ENCODE assay signal across 8 cellular contexts in the genomic region with DNA sequence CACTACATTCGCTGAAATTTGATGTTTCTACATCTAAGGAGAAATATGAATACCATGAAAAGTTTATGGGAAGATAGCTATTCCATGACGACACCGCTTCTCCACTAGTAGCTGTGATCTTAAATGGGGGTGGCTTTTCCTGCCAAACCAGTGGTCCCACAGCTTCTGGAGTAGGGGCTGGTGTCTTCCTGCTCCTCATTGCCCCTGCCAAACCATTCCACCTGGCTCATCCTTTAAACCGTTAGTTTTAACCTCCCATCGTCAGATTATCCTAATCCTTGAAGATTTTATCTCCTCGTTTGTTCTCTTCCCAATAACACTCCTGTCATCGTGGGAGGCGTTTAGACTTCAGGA. TPM values are rescaled to one million over a fixed set of nuclear protein-coding genes. Genes with fewer than 3 reads are reported as not detected.
DNase-seq lines count a peak whose midpoint lies in the region; ATAC-seq, FAIRE-seq and TF ChIP-seq lines count a peak whose summit lies in the region.

No MANE protein-coding gene starts in this region.

- H3K27me3 ChIP-seq in MM.1S (replicated peaks; ENCODE audit: insufficient read depth, low read length) (no peaks in the 10 kb centered on the region), neural cell (ENCODE audit: insufficient read depth, low read depth, low read length) (no peaks in the 10 kb centered on the region)
- no peaks in the 10 kb centered on the region for H3K27me3 ChIP-seq in effector memory CD4-positive, alpha-beta T cell (replicated peaks; ENCODE audit: control insufficient read depth, insufficient read depth, low read length, poor library complexity, severe bottlenecking)

- TF ChIP-seq CTCF in C4-2B (conservative IDR thresholded peaks at IDR 0.05) (no peak), MM.1S (IDR thresholded peaks at IDR 0.05; ENCODE audit: low read length) (no peak), neural cell (IDR thresholded peaks at IDR 0.05; ENCODE audit: poor library complexity, severe bottlenecking) (no peak), D721Med (IDR thresholded peaks at IDR 0.05; ENCODE audit: insufficient read depth, missing control alignments) (no peak)

- H3K4me1 ChIP-seq in MM.1S (ENCODE audit: low read length): peaks cover 4% of the 10 kb centered on the region; the same call in 1 of the 2 replicates
- peaks cover 10% of the 10 kb centered on the region for H3K4me1 ChIP-seq in effector memory CD4-positive, alpha-beta T cell (ENCODE audit: control insufficient read depth, insufficient read depth, low read length, poor library complexity, severe bottlenecking)

- FAIRE-seq in D721Med (lab: Jason Lieb, UNC): no peak

- H4K20me1 ChIP-seq in MM.1S (ENCODE audit: insufficient read depth, low read length) (no peaks in the 10 kb centered on the region), neural cell (ENCODE audit: insufficient read depth) (no peaks in the 10 kb centered on the region)

- no peak for TF ChIP-seq RAD21 in neural cell (conservative IDR thresholded peaks at IDR 0.05)

- H3K27ac ChIP-seq in C4-2B: peak overlapping the region; percentile 67
- no peak overlapping the region for H3K27ac ChIP-seq in MM.1S (ENCODE audit: low read length)
- no peak overlapping the region for H3K27ac ChIP-seq in effector memory CD4-positive, alpha-beta T cell (ENCODE audit: insufficient read depth, low read length, poor library complexity, severe bottlenecking)
- no peak overlapping the region for H3K27ac ChIP-seq in neural cell (ENCODE audit: low read length)

- no peak for ATAC-seq in HG02852 (IDR thresholded peaks at IDR 0.05; ENCODE audit: unreplicated experiment)

- H3K9ac ChIP-seq in MM.1S (ENCODE audit: low read length) (peak overlapping the region; percentile 25; the same call in 1 of the 2 replicates), neural cell (ENCODE audit: low read length) (peak overlapping the region; percentile 62)

- no peaks in the 10 kb centered on the region for H3K9me2 ChIP-seq in MM.1S (replicated peaks; ENCODE audit: insufficient read depth, low read length)
- H3K9me2 ChIP-seq in neural cell (ENCODE audit: insufficient read depth, low read length): no peaks in the 10 kb centered on the region

- peak overlapping the region; percentile 84 for H3K4me3 ChIP-seq in MM.1S (ENCODE audit: low read length)
- peak overlapping the region; percentile 88 for H3K4me3 ChIP-seq in effector memory CD4-positive, alpha-beta T cell (ENCODE audit: insufficient read depth, low read depth, low read length, poor library complexity, severe bottlenecking)
- H3K4me3 ChIP-seq in neural cell (ENCODE audit: low read length): peak overlapping the region; percentile 77

- DNase-seq in MM.1S (no peak), iPS-NIHi11 (ENCODE audit: low spot score) (no peak), mesenteric fat pad (ENCODE audit: low spot score) (no peak), D721Med (ENCODE audit: insufficient read length, low spot score) (no peak)
- DNase-seq in effector memory CD4-positive, alpha-beta T cell: no peak

- peak overlapping the region; percentile 89 for H2AFZ ChIP-seq in MM.1S (ENCODE audit: low read length)
- peak overlapping the region; percentile 65 for H2AFZ ChIP-seq in neural cell (ENCODE audit: low read depth, low read length)

- H3K79me2 ChIP-seq in MM.1S (ENCODE audit: low read length) (no peaks in the 10 kb centered on the region), neural cell (replicated peaks; ENCODE audit: insufficient read depth, low read length) (peaks cover 8% of the 10 kb centered on the region)

- peak overlapping the region; percentile 80 for H3K4me2 ChIP-seq in MM.1S (ENCODE audit: low read depth, low read length)
- H3K4me2 ChIP-seq in neural cell (ENCODE audit: low read length): peak overlapping the region; percentile 59

- no peaks in the 10 kb centered on the region for H3F3A ChIP-seq in MM.1S (ENCODE audit: insufficient read depth, low read length)
- no peaks in the 10 kb centered on the region for H3F3A ChIP-seq in neural cell (ENCODE audit: insufficient read depth, low read length, poor library complexity, severe bottlenecking)

- H3K36me3 ChIP-seq in MM.1S (replicated peaks; ENCODE audit: insufficient read depth, low read length): no peaks in the 10 kb centered on the region
- peaks cover 14% of the 10 kb centered on the region for H3K36me3 ChIP-seq in effector memory CD4-positive, alpha-beta T cell (ENCODE audit: control insufficient read depth, insufficient read depth, low read length)
- peaks cover 3% of the 10 kb centered on the region for H3K36me3 ChIP-seq in neural cell (ENCODE audit: insufficient read depth, low read length)

- no peak for TF ChIP-seq EP300 in neural cell (conservative IDR thresholded peaks at IDR 0.05; ENCODE audit: poor library complexity, severe bottlenecking)

- H3K9me3 ChIP-seq in MM.1S (replicated peaks; ENCODE audit: insufficient read depth, low read length): no peaks in the 10 kb centered on the region
- peaks cover 4% of the 10 kb centered on the region for H3K9me3 ChIP-seq in effector memory CD4-positive, alpha-beta T cell (ENCODE audit: control insufficient read depth, low read length)
- H3K9me3 ChIP-seq in neural cell (ENCODE audit: low read length): no peaks in the 10 kb centered on the region

TF ChIP-seq in neural cell, 6 proteins besides CTCF, POLR2A, EP300 and RAD21:
- no peak for TF ChIP-seq TAF1 (IDR thresholded peaks at IDR 0.05; ENCODE audit: low read depth)

RNA-seq across cellular contexts. Expression of gene ZNF230, which starts 0.6 kb away (rescaled TPM):
- 6.7 and 8.4 TPM in 2 replicates for polyA plus RNA-seq in neural cell
- polyA minus RNA-seq in neural cell: 11.0 and 12.6 TPM in 2 replicates
- 2.4 TPM for total RNA-seq in mesenteric fat pad

RNA-seq across cellular contexts. Expression of gene ZNF155, which starts 18.2 kb away (rescaled TPM):
- polyA plus RNA-seq in neural cell: 17.5 and 21.2 TPM in 2 replicates
- 23.9 and 24.7 TPM in 2 replicates for polyA minus RNA-seq in neural cell
- 5.7 TPM for total RNA-seq in mesenteric fat pad

RNA-seq across cellular contexts. Expression of gene ZNF222, which starts 23.0 kb away (rescaled TPM):
- 32.0 and 38.4 TPM in 2 replicates for polyA plus RNA-seq in neural cell
- polyA minus RNA-seq in neural cell: 35.5 and 50.1 TPM in 2 replicates
- total RNA-seq in mesenteric fat pad: 3.2 TPM

RNA-seq across cellular contexts. Expression of gene ZNF223, which starts 49.6 kb away (rescaled TPM):
- polyA plus RNA-seq in neural cell: 17.1 and 22.7 TPM in 2 replicates
- polyA minus RNA-seq in neural cell: 25.3 and 31.6 TPM in 2 replicates
- 2.1 TPM for total RNA-seq in mesenteric fat pad

RNA-seq across cellular contexts. Expression of gene ZNF221, which starts 51.2 kb away (rescaled TPM):
- polyA plus RNA-seq in neural cell: 7.4 and 7.6 TPM in 2 replicates
- 33.6 and 41.4 TPM in 2 replicates for polyA minus RNA-seq in neural cell
- 4.1 TPM for total RNA-seq in mesenteric fat pad
